ENCODE assay signal across 10 cellular contexts in genomic region chr6:140537211-140537610, GRCh38.
A peak's percentile ranks its signal among the peaks of the same experiment; 100 is the strongest.
DNase-seq lines count a peak whose midpoint lies in the region; ATAC-seq, FAIRE-seq and TF ChIP-seq lines count a peak whose summit lies in the region.
"Had no signal": no experiment of that assay in that cellular context is flagged by ENCODE, and none has a peak within 500 bp of the region (broad histone marks: within the 10 kb centered on the region; RNA-seq: fewer than 3 reads in every experiment).

No MANE protein-coding gene starts in this region.

- H2AFZ ChIP-seq in astrocyte (ENCODE audit: low read depth, low read length) (peak overlapping the region; percentile 7), smooth muscle cell (ENCODE audit: low read depth) (peak overlapping the region; percentile 26)

- H3F3A ChIP-seq in smooth muscle cell (ENCODE audit: low read depth), result peaks cover 9% of the 10 kb centered on the region

- H3K27me3 Mint-ChIP-seq in astrocyte (ENCODE audit: low read depth, unreplicated experiment), result no peaks in the 10 kb centered on the region
- peaks cover 3% of the 10 kb centered on the region for H3K27me3 Mint-ChIP-seq in activated CD8-positive, alpha-beta T cell treated with anti-CD3 and anti-CD28 coated beads, Interleukin-2, amount 10 ng/mL, durations not matched to agents 7 days and 5 days (ENCODE audit: low read depth)
- no peaks in the 10 kb centered on the region for H3K27me3 Mint-ChIP-seq in activated T-cell treated with anti-CD3 and anti-CD28 coated beads, Interleukin-2, amount 50 U/mL, for 72 hours (ENCODE audit: low read depth)

- POLR2A ChIA-PET in activated CD8-positive, alpha-beta T cell treated with anti-CD3 and anti-CD28 coated beads, Interleukin-2, amount 10 ng/mL, durations not matched to agents 7 days and 5 days (lab: Charles Lee), result no interaction called here

- H3K4me3 ChIP-seq in astrocyte (ENCODE audit: insufficient read depth, low read depth, low read length) (no peak overlapping the region), smooth muscle cell (peak overlapping the region; percentile 19)

- H3K36me3 Mint-ChIP-seq in astrocyte (ENCODE audit: low read depth, unreplicated experiment), result peaks cover 8% of the 10 kb centered on the region
- H3K36me3 Mint-ChIP-seq in activated CD8-positive, alpha-beta T cell treated with anti-CD3 and anti-CD28 coated beads, Interleukin-2, amount 10 ng/mL, durations not matched to agents 7 days and 5 days (ENCODE audit: low read depth), result no peaks in the 10 kb centered on the region
- no peaks in the 10 kb centered on the region for H3K36me3 Mint-ChIP-seq in activated T-cell treated with anti-CD3 and anti-CD28 coated beads, Interleukin-2, amount 50 U/mL, for 72 hours (ENCODE audit: insufficient read depth in 2 of 2)

- H4K20me1 ChIP-seq in astrocyte (ENCODE audit: insufficient read depth, low read length) (no peaks in the 10 kb centered on the region), smooth muscle cell (ENCODE audit: low read depth) (no peaks in the 10 kb centered on the region)

- H3K36me3 ChIP-seq in astrocyte (ENCODE audit: insufficient read depth, low read length) (no peaks in the 10 kb centered on the region), smooth muscle cell (ENCODE audit: low read depth) (no peaks in the 10 kb centered on the region)

- H3K4me2 ChIP-seq in astrocyte (ENCODE audit: low read length) (peak overlapping the region; percentile 74), smooth muscle cell (peak overlapping the region; percentile 75)

- ATAC-seq in activated CD8-positive, alpha-beta T cell treated with anti-CD3 and anti-CD28 coated beads, Interleukin-2, amount 10 ng/mL, durations not matched to agents 7 days and 5 days, result no peak
- no peak for ATAC-seq in activated T-cell treated with anti-CD3 and anti-CD28 coated beads, Interleukin-2, amount 50 U/mL, for 72 hours (replicated peaks in 1 of 2)

- FAIRE-seq in astrocyte (lab: Jason Lieb, UNC), result peak; percentile 84

- peak overlapping the region; percentile 99 for H3K27ac Mint-ChIP-seq in astrocyte (ENCODE audit: unreplicated experiment)
- no peak overlapping the region for H3K27ac Mint-ChIP-seq in activated CD8-positive, alpha-beta T cell treated with anti-CD3 and anti-CD28 coated beads, Interleukin-2, amount 10 ng/mL, durations not matched to agents 7 days and 5 days
- no peak overlapping the region for H3K27ac Mint-ChIP-seq in activated T-cell treated with anti-CD3 and anti-CD28 coated beads, Interleukin-2, amount 50 U/mL, for 72 hours

- H3K4me3 Mint-ChIP-seq in astrocyte (ENCODE audit: unreplicated experiment), result no peak overlapping the region
- no peak overlapping the region for H3K4me3 Mint-ChIP-seq in activated CD8-positive, alpha-beta T cell treated with anti-CD3 and anti-CD28 coated beads, Interleukin-2, amount 10 ng/mL, durations not matched to agents 7 days and 5 days
- H3K4me3 Mint-ChIP-seq in activated T-cell treated with anti-CD3 and anti-CD28 coated beads, Interleukin-2, amount 50 U/mL, for 72 hours, result no peak overlapping the region

- H3K4me1 ChIP-seq in astrocyte (ENCODE audit: insufficient read depth, low read length) (peaks cover 35% of the 10 kb centered on the region), smooth muscle cell (ENCODE audit: low read depth) (peaks cover 21% of the 10 kb centered on the region)

- CTCF ChIA-PET in activated CD8-positive, alpha-beta T cell treated with anti-CD3 and anti-CD28 coated beads, Interleukin-2, amount 10 ng/mL, durations not matched to agents 7 days and 5 days (lab: Charles Lee), result no interaction called here

- peak overlapping the region; percentile 94 for H3K27ac ChIP-seq in astrocyte (ENCODE audit: low read depth, low read length)
- peak overlapping the region; percentile 91 for H3K27ac ChIP-seq in smooth muscle cell (ENCODE audit: low read depth)

- H3K4me1 Mint-ChIP-seq in astrocyte (ENCODE audit: low read depth, unreplicated experiment), result peaks cover 30% of the 10 kb centered on the region
- no peaks in the 10 kb centered on the region for H3K4me1 Mint-ChIP-seq in activated CD8-positive, alpha-beta T cell treated with anti-CD3 and anti-CD28 coated beads, Interleukin-2, amount 10 ng/mL, durations not matched to agents 7 days and 5 days (ENCODE audit: low read depth)
- H3K4me1 Mint-ChIP-seq in activated T-cell treated with anti-CD3 and anti-CD28 coated beads, Interleukin-2, amount 50 U/mL, for 72 hours (ENCODE audit: low read depth), result no peaks in the 10 kb centered on the region

- WGBS in smooth muscle cell (ENCODE audit: low lambda C conversion rate), result 30% methylated on average over 3 of the region's 3 CpGs

- peak; percentile 3 for DNase-seq in H4 (ENCODE audit: low spot score)
- peak; percentile 62 for DNase-seq in astrocyte (ENCODE audit: low read depth)
- DNase-seq in kidney glomerular epithelial cell (lab: John Stamatoyannopoulos, UW), result peak; percentile 88
- no peak for DNase-seq in smooth muscle cell (lab: John Stamatoyannopoulos, UW; ENCODE audit: unreplicated experiment)
- no peak for DNase-seq in activated CD8-positive, alpha-beta T cell treated with anti-CD3 and anti-CD28 coated beads, Interleukin-2, amount 10 ng/mL, durations not matched to agents 7 days and 5 days
- no peak for DNase-seq in activated T-cell treated with anti-CD3 and anti-CD28 coated beads, Interleukin-2, amount 50 U/mL, for 72 hours
- no peak for DNase-seq in hippocampal formation (lab: John Stamatoyannopoulos, UW)
- DNase-seq in SHP77 treated with DMSO at 0.1 percent for 48 hours (lab: John Stamatoyannopoulos, UW), result no peak
- DNase-seq: activated CD4-positive, alpha-beta T cell treated with anti-CD3 and anti-CD28 coated beads, Interleukin-2, amount 50 U/mL, for 48 hours; NCI-H187 had no signal

- no peak for TF ChIP-seq CTCF in astrocyte (IDR thresholded peaks at IDR 0.05; ENCODE audit: insufficient read depth, low read depth, low read length)
- no peak for TF ChIP-seq CTCF in smooth muscle cell (IDR thresholded peaks at IDR 0.05; ENCODE audit: borderline replicate concordance, insufficient read depth, poor library complexity, severe bottlenecking)

- H3K9me3 ChIP-seq in astrocyte (ENCODE audit: insufficient read depth, low read depth, low read length) (peaks cover 4% of the 10 kb centered on the region), smooth muscle cell (replicated peaks; ENCODE audit: low read depth) (peaks cover 4% of the 10 kb centered on the region)

- peaks cover 26% of the 10 kb centered on the region for H3K9me3 Mint-ChIP-seq in astrocyte (ENCODE audit: unreplicated experiment)
- no peaks in the 10 kb centered on the region for H3K9me3 Mint-ChIP-seq in activated CD8-positive, alpha-beta T cell treated with anti-CD3 and anti-CD28 coated beads, Interleukin-2, amount 10 ng/mL, durations not matched to agents 7 days and 5 days (ENCODE audit: insufficient read depth)
- peaks cover 2 to 10% of the 10 kb centered on the region in 2 donors for H3K9me3 Mint-ChIP-seq in activated T-cell treated with anti-CD3 and anti-CD28 coated beads, Interleukin-2, amount 50 U/mL, for 72 hours

- no peaks in the 10 kb centered on the region for H3K79me2 ChIP-seq in astrocyte (ENCODE audit: insufficient read depth, low read length)
- no peaks in the 10 kb centered on the region for H3K79me2 ChIP-seq in smooth muscle cell (ENCODE audit: low read depth)

- H3K9ac ChIP-seq in astrocyte (ENCODE audit: low read length) (peak overlapping the region; percentile 78), smooth muscle cell (ENCODE audit: low read depth) (peak overlapping the region; percentile 64)

- H3K27me3 ChIP-seq in astrocyte (ENCODE audit: insufficient read depth, low read length) (no peaks in the 10 kb centered on the region), smooth muscle cell (ENCODE audit: low read depth) (no peaks in the 10 kb centered on the region)

Comparison
In these comparisons a context has a peak if more than half of its experiments do, and no peak if none do; other contexts are left out.
1. DNase-seq: peak in H4 (single experiment), astrocyte (single experiment) and kidney glomerular epithelial cell (single experiment); none in smooth muscle cell (single experiment), activated CD8-positive, alpha-beta T cell treated with anti-CD3 and anti-CD28 coated beads, Interleukin-2, amount 10 ng/mL, durations not matched to agents 7 days and 5 days (single experiment), activated T-cell treated with anti-CD3 and anti-CD28 coated beads, Interleukin-2, amount 50 U/mL, for 72 hours (0 of 2), hippocampal formation (0 of 2) and SHP77 treated with DMSO at 0.1 percent for 48 hours (single experiment).